ENCODE assay signal across 22 cellular contexts in genomic region chr6:160353950-160354496, GRCh38.
"Had no signal": no experiment of that assay in that cellular context is flagged by ENCODE, and none has a peak within 500 bp of the region (broad histone marks: within the 10 kb centered on the region; RNA-seq: fewer than 3 reads in every experiment).

No MANE protein-coding gene starts in this region.

- H3K4me1 ChIP-seq: parathyroid adenoma had no signal

- H2AFZ ChIP-seq: neural progenitor cell, parathyroid adenoma had no signal

- H3K79me2 ChIP-seq: parathyroid adenoma had no signal

- H3K4me2 ChIP-seq: neural progenitor cell had no signal

- FAIRE-seq: frontal cortex had no signal

- H3K27ac Mint-ChIP-seq: memory B cell, nephron, neural progenitor cell, progenitor cell of endocrine pancreas had no signal

- ATAC-seq: left ventricle myocardium superior; stimulated activated effector memory CD8-positive, alpha-beta T cell treated with anti-CD3 and anti-CD28 coated beads, Interleukin-12 subunit alpha, Interleukin-12 subunit beta, amount 100 ng/mL, for 72 hours had no signal

- H3K4me3 Mint-ChIP-seq: memory B cell; nephron; neural progenitor cell; stimulated activated effector memory CD8-positive, alpha-beta T cell treated with anti-CD3 and anti-CD28 coated beads, Interleukin-12 subunit alpha, Interleukin-12 subunit beta, amount 100 ng/mL, for 72 hours had no signal

- H3K36me3 ChIP-seq: neural progenitor cell, right atrium auricular region, sigmoid colon, stomach, tibial nerve, vagina had no signal

- H3K4me3 ChIP-seq: dorsolateral prefrontal cortex, lung, mucosa of descending colon, neural progenitor cell, right atrium auricular region, sigmoid colon, stomach, tibial nerve, vagina had no signal

- H3K9me3 ChIP-seq: mucosa of descending colon, right atrium auricular region, sigmoid colon, stomach, tibial nerve, vagina had no signal

- H3K9ac ChIP-seq: neural progenitor cell, parathyroid adenoma had no signal

- H3K4me1 Mint-ChIP-seq: memory B cell had no signal

- H3K27ac ChIP-seq: dorsolateral prefrontal cortex, neural progenitor cell, parathyroid adenoma, right atrium auricular region, sigmoid colon, stomach, vagina had no signal

- H3K36me3 Mint-ChIP-seq: memory B cell; naive B cell; neural progenitor cell; stimulated activated effector memory CD8-positive, alpha-beta T cell treated with anti-CD3 and anti-CD28 coated beads, Interleukin-12 subunit alpha, Interleukin-12 subunit beta, amount 100 ng/mL, for 72 hours had no signal

- DNase-seq: dorsolateral prefrontal cortex; effector CD4-positive, alpha-beta T cell; head of caudate nucleus; left ventricle myocardium superior; mucosa of descending colon; naive B cell; sigmoid colon; stimulated activated CD4-positive, alpha-beta T cell treated with anti-CD3 and anti-CD28 coated beads, Interleukin-2, amount 100 ng/mL, for 24 hours; stimulated activated CD4-positive, alpha-beta T cell treated with anti-CD3 and anti-CD28 coated beads, Interleukin-4, amount 100 ng/mL, for 24 hours; stimulated activated naive CD4-positive, alpha-beta T cell treated with Interleukin-2 at 50 U/mL for 16 hours; stomach had no signal

- H3K9me3 Mint-ChIP-seq: memory B cell; nephron; stimulated activated effector memory CD8-positive, alpha-beta T cell treated with anti-CD3 and anti-CD28 coated beads, Interleukin-12 subunit alpha, Interleukin-12 subunit beta, amount 100 ng/mL, for 72 hours had no signal

- H3K27me3 ChIP-seq: right atrium auricular region, sigmoid colon, tibial nerve, vagina had no signal
